Comparison of ENCODE assay signal across 7 cellular contexts in the genomic region with DNA sequence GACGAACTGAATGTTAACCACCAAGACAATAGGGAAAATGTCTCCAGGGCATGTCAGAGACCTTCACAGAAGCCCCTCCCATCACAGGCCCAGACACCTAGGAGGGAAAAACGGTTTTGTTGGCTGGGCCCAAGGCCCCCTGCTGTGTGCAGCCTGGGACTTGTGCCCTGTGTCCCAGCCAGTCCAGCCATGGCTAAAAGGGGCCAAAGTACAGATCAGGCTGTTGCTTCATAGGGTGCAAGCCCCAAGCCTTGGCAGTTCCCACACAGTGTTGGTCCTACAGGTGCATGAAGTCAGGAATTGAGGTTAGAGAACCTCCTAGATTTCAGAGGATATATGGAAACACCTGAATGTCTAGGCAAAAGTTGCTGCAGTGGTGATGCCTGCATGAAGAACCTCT.
"Had no signal": no experiment of that assay in that cellular context is flagged by ENCODE, and none has a peak within 500 bp of the region (broad histone marks: within the 10 kb centered on the region; RNA-seq: fewer than 3 reads in every experiment).

No MANE protein-coding gene starts in this region.

- ATAC-seq: K562 had no signal

- H3K27ac ChIP-seq: HL-60, KMS-11 had no signal

- H3K9ac ChIP-seq: KMS-11 had no signal

- DNase-seq: IMR-90, KBM-7, KG1 had no signal

- FAIRE-seq: HTR-8/SVneo, K562 had no signal

- H3K4me3 ChIP-seq: K562 had no signal

- H3K4me2 ChIP-seq: KMS-11 had no signal
